Comparison of ENCODE assay signal across 6 cellular contexts in the genomic region with DNA sequence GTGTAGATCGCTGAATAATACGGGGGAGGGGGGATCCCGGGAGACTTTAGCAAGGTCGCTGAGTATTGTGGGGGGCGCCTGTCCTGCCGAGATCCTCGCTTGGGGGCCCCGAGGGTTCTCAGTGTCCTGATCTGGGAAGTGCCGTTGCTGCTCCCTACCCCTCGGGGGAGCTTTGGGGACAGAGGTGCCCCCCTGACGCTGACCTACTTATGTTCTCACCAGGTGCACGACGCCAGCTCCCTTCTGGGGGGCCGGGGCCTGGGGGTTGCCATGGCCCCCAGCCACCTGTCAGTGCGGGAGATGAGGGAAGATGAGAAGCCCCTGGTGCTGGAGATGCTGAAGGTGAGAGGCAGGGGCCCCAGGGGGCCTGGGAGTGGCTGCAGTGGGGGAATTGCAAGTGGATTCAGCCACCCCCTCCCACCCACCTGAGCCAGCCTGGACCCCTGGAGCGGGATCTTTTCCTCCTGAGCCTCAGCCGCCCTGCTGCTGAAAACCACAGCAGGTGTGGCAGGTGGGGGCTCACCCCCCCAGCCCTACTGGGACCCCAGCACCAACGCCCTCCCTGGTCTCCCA.
DNase-seq lines count a peak whose midpoint lies in the region; ATAC-seq and TF ChIP-seq lines count a peak whose summit lies in the region.

No MANE protein-coding gene starts in this region.

- TF ChIP-seq CTCF in retinal pigment epithelial cell (conservative IDR thresholded peaks at IDR 0.05; ENCODE audit: low read depth, low read length), result peak; percentile 5

- DNase-seq in NAMALWA (ENCODE audit: low spot score) (peak; percentile 64), retinal pigment epithelial cell (ENCODE audit: low read depth) (no peak), SIG-M5 treated with dmso at 0.1 percent for 504 hours (lab: John Stamatoyannopoulos, UW; ENCODE audit: unreplicated experiment) (no peak), GDM1 (lab: John Stamatoyannopoulos, UW) (no peak)

- peak overlapping the region; percentile 74 for H3K4me3 ChIP-seq in retinal pigment epithelial cell (ENCODE audit: low read length)

- peak overlapping the region; percentile 65 for H3K27ac ChIP-seq in cingulate gyrus (ENCODE audit: low read depth, low read length)

- no peak for ATAC-seq in activated CD4-positive, CD25-positive, alpha-beta regulatory T cell treated with anti-CD3 and anti-CD28 coated beads, Interleukin-2, amount 50 U/mL, for 24 hours
